Comparison of ENCODE assay signal across 1 cellular context in genomic region chr14:75578786-75579781, GRCh38.
TF ChIP-seq lines count a peak whose summit lies in the region.

No MANE protein-coding gene starts in this region.

TF ChIP-seq in HepG2, 621 proteins besides CTCF, POLR2A, EP300 and RAD21 (continues in another document):
- peak; percentile 57; the same call in 1 of the 2 replicates for TF ChIP-seq POGK (CRISPR knock-in tag; conservative IDR thresholded peaks at IDR 0.05)
- TF ChIP-seq FOXM1 (CRISPR knock-in tag; IDR thresholded peaks at IDR 0.05), result no peak
- TF ChIP-seq ZMYM3 (CRISPR knock-in tag; IDR thresholded peaks at IDR 0.05), result peak; percentile 36; the same call in 1 of the 2 replicates
- TF ChIP-seq, protein P1, sequence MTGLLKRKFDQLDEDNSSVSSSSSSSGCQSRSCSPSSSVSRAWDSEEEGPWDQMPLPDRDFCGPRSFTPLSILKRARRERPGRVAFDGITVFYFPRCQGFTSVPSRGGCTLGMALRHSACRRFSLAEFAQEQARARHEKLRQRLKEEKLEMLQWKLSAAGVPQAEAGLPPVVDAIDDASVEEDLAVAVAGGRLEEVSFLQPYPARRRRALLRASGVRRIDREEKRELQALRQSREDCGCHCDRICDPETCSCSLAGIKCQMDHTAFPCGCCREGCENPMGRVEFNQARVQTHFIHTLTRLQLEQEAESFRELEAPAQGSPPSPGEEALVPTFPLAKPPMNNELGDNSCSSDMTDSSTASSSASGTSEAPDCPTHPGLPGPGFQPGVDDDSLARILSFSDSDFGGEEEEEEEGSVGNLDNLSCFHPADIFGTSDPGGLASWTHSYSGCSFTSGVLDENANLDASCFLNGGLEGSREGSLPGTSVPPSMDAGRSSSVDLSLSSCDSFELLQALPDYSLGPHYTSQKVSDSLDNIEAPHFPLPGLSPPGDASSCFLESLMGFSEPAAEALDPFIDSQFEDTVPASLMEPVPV (CRISPR knock-in tag; IDR thresholded peaks at IDR 0.05), result peak; percentile 46; the same call in 1 of the 2 replicates
- peak; percentile 26; the same call in 1 of the 2 replicates for TF ChIP-seq STAG1 (CRISPR knock-in tag; IDR thresholded peaks at IDR 0.05)
- TF ChIP-seq, protein P2, sequence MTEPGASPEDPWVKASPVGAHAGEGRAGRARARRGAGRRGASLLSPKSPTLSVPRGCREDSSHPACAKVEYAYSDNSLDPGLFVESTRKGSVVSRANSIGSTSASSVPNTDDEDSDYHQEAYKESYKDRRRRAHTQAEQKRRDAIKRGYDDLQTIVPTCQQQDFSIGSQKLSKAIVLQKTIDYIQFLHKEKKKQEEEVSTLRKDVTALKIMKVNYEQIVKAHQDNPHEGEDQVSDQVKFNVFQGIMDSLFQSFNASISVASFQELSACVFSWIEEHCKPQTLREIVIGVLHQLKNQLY (CRISPR knock-in tag; IDR thresholded peaks at IDR 0.05), result no peak
- 0 out of 2 replicates have a peak, but pooled peaks have one; percentile 13 for TF ChIP-seq ZNF547 (CRISPR knock-in tag; IDR thresholded peaks at IDR 0.05)
- no peak for TF ChIP-seq MAFK (conservative IDR thresholded peaks at IDR 0.05 in 1 of 2, IDR thresholded peaks at IDR 0.05 in 1 of 2; ENCODE audit: low read length in 2 of 2)
- TF ChIP-seq KDM1A (CRISPR knock-in tag; IDR thresholded peaks at IDR 0.05), result no peak
- no peak; the same call in 1 of the 2 replicates for TF ChIP-seq ZNF232 (CRISPR knock-in tag; IDR thresholded peaks at IDR 0.05; ENCODE audit: borderline replicate concordance)
- 0 out of 2 replicates have a peak, but pooled peaks have one; percentile 8 for TF ChIP-seq FOXA3 (CRISPR knock-in tag; IDR thresholded peaks at IDR 0.05)
- 0 out of 2 replicates have a peak, but pooled peaks have one; percentile 37 for TF ChIP-seq BATF2 (CRISPR knock-in tag; IDR thresholded peaks at IDR 0.05)
- 0 out of 2 replicates have a peak, but pooled peaks have one; percentile 53 for TF ChIP-seq ZNF552 (CRISPR knock-in tag; IDR thresholded peaks at IDR 0.05; ENCODE audit: borderline replicate concordance)
- TF ChIP-seq KMT2A (CRISPR knock-in tag; IDR thresholded peaks at IDR 0.05), result peak; percentile 68; the same call in 1 of the 2 replicates
- TF ChIP-seq ZNF761 (CRISPR knock-in tag; conservative IDR thresholded peaks at IDR 0.05), result no peak
- peak; percentile 63; the same call in 1 of the 2 replicates for TF ChIP-seq ZNF280B (CRISPR knock-in tag; IDR thresholded peaks at IDR 0.05; ENCODE audit: borderline replicate concordance)
- 0 out of 2 replicates have a peak, but pooled peaks have one; percentile 8 for TF ChIP-seq PAX8 (CRISPR knock-in tag; IDR thresholded peaks at IDR 0.05; ENCODE audit: borderline replicate concordance)
- 0 out of 2 replicates have a peak, but pooled peaks have one; percentile 29 for TF ChIP-seq ZNF367 (CRISPR knock-in tag; IDR thresholded peaks at IDR 0.05; ENCODE audit: borderline replicate concordance)
- peak; percentile 45; the same call in 1 of the 2 replicates for TF ChIP-seq ZNF350 (CRISPR knock-in tag; IDR thresholded peaks at IDR 0.05; ENCODE audit: borderline replicate concordance, low read depth)
- TF ChIP-seq SRY (CRISPR knock-in tag; IDR thresholded peaks at IDR 0.05), result 0 out of 2 replicates have a peak, but pooled peaks have one; percentile 55
- TF ChIP-seq ZNF263 (CRISPR knock-in tag; IDR thresholded peaks at IDR 0.05), result no peak; the same call in 1 of the 2 replicates
- TF ChIP-seq HNF1B (CRISPR knock-in tag; IDR thresholded peaks at IDR 0.05), result peak; percentile 44; the same call in 1 of the 2 replicates
- TF ChIP-seq, protein P3, sequence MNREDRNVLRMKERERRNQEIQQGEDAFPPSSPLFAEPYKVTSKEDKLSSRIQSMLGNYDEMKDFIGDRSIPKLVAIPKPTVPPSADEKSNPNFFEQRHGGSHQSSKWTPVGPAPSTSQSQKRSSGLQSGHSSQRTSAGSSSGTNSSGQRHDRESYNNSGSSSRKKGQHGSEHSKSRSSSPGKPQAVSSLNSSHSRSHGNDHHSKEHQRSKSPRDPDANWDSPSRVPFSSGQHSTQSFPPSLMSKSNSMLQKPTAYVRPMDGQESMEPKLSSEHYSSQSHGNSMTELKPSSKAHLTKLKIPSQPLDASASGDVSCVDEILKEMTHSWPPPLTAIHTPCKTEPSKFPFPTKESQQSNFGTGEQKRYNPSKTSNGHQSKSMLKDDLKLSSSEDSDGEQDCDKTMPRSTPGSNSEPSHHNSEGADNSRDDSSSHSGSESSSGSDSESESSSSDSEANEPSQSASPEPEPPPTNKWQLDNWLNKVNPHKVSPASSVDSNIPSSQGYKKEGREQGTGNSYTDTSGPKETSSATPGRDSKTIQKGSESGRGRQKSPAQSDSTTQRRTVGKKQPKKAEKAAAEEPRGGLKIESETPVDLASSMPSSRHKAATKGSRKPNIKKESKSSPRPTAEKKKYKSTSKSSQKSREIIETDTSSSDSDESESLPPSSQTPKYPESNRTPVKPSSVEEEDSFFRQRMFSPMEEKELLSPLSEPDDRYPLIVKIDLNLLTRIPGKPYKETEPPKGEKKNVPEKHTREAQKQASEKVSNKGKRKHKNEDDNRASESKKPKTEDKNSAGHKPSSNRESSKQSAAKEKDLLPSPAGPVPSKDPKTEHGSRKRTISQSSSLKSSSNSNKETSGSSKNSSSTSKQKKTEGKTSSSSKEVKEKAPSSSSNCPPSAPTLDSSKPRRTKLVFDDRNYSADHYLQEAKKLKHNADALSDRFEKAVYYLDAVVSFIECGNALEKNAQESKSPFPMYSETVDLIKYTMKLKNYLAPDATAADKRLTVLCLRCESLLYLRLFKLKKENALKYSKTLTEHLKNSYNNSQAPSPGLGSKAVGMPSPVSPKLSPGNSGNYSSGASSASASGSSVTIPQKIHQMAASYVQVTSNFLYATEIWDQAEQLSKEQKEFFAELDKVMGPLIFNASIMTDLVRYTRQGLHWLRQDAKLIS (CRISPR knock-in tag; IDR thresholded peaks at IDR 0.05), result no peak
- TF ChIP-seq SALL1 (CRISPR knock-in tag; IDR thresholded peaks at IDR 0.05), result peak; percentile 52; the same call in 1 of the 2 replicates
- TF ChIP-seq ZFYVE20 (CRISPR knock-in tag; IDR thresholded peaks at IDR 0.05; ENCODE audit: borderline replicate concordance, low read depth), result 0 out of 2 replicates have a peak, but pooled peaks have one; percentile 21
- TF ChIP-seq, protein P4, sequence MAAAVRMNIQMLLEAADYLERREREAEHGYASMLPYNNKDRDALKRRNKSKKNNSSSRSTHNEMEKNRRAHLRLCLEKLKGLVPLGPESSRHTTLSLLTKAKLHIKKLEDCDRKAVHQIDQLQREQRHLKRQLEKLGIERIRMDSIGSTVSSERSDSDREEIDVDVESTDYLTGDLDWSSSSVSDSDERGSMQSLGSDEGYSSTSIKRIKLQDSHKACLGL (CRISPR knock-in tag; IDR thresholded peaks at IDR 0.05), result peak; percentile 73; the same call in 1 of the 2 replicates
- peak; percentile 66; the same call in 1 of the 2 replicates for TF ChIP-seq ZNF749 (CRISPR knock-in tag; IDR thresholded peaks at IDR 0.05; ENCODE audit: borderline replicate concordance)
- TF ChIP-seq ZNF33B (CRISPR knock-in tag; IDR thresholded peaks at IDR 0.05), result 0 out of 2 replicates have a peak, but pooled peaks have one; percentile 25
- TF ChIP-seq RARG (CRISPR knock-in tag; IDR thresholded peaks at IDR 0.05; ENCODE audit: low read depth), result no peak
- TF ChIP-seq ZNF619 (CRISPR knock-in tag; IDR thresholded peaks at IDR 0.05), result peak; percentile 76; the same call in 1 of the 2 replicates
- TF ChIP-seq SPEN (CRISPR knock-in tag; IDR thresholded peaks at IDR 0.05; ENCODE audit: low read depth), result 0 out of 2 replicates have a peak, but pooled peaks have one; percentile 15
- peak; percentile 29; the same call in 1 of the 2 replicates for TF ChIP-seq ZFX (CRISPR knock-in tag; IDR thresholded peaks at IDR 0.05; ENCODE audit: low read depth)
- TF ChIP-seq ZNF564 (CRISPR knock-in tag; IDR thresholded peaks at IDR 0.05), result 0 out of 2 replicates have a peak, but pooled peaks have one; percentile 3
- no peak for TF ChIP-seq CBX2 (IDR thresholded peaks at IDR 0.05; ENCODE audit: low read depth, low read length)
- 0 out of 2 replicates have a peak, but pooled peaks have one; percentile 26 for TF ChIP-seq CBX2 (CRISPR knock-in tag; IDR thresholded peaks at IDR 0.05; ENCODE audit: low read depth)
- TF ChIP-seq ZNF800 (CRISPR knock-in tag; IDR thresholded peaks at IDR 0.05), result 0 out of 2 replicates have a peak, but pooled peaks have one; percentile 5
- no peak for TF ChIP-seq BCL3 (CRISPR knock-in tag; IDR thresholded peaks at IDR 0.05)
- TF ChIP-seq IRF9 (CRISPR knock-in tag; IDR thresholded peaks at IDR 0.05; ENCODE audit: borderline replicate concordance), result 0 out of 2 replicates have a peak, but pooled peaks have one; percentile 20
- 0 out of 2 replicates have a peak, but pooled peaks have one; percentile 1 for TF ChIP-seq KMT2B (CRISPR knock-in tag; IDR thresholded peaks at IDR 0.05)
- TF ChIP-seq HES4 (CRISPR knock-in tag; IDR thresholded peaks at IDR 0.05; ENCODE audit: borderline replicate concordance), result peak; percentile 46; the same call in 1 of the 2 replicates
- no peak for TF ChIP-seq FOXC1 (CRISPR knock-in tag; IDR thresholded peaks at IDR 0.05; ENCODE audit: borderline replicate concordance)
- 0 out of 2 replicates have a peak, but pooled peaks have one; percentile 41 for TF ChIP-seq WIZ (CRISPR knock-in tag; IDR thresholded peaks at IDR 0.05)
- TF ChIP-seq ZBTB20 (CRISPR knock-in tag; IDR thresholded peaks at IDR 0.05; ENCODE audit: borderline replicate concordance, low read depth), result 0 out of 2 replicates have a peak, but pooled peaks have one; percentile 13
